12 cellular contexts compared by ENCODE assay signal in genomic region chr6:31878761-31879542, GRCh38. TPM values are rescaled to one million over a fixed set of nuclear protein-coding genes. Genes with fewer than 3 reads are reported as not detected.
DNase-seq lines count a peak whose midpoint lies in the region; ATAC-seq, FAIRE-seq and TF ChIP-seq lines count a peak whose summit lies in the region.
"Had no signal": no experiment of that assay in that cellular context is flagged by ENCODE, and none has a peak within 500 bp of the region (broad histone marks: within the 10 kb centered on the region; RNA-seq: fewer than 3 reads in every experiment).

TSS of gene SLC44A4 (minus strand) at chr6:31878997. CDS start at chr6:31878980, 17 bp downstream.

- H3K27ac Mint-ChIP-seq in GM23338 = peak within 1 kb of the TSS; percentile 21; the same call in 1 of the 2 replicates

- H3K4me3 Mint-ChIP-seq in GM23338 = peak within 1 kb of the TSS; percentile 44

- 0 out of 2 replicates have a peak, but pooled peaks have one; percentile 16 for TF ChIP-seq POLR2A in GM12878 (IDR thresholded peaks at IDR 0.05; ENCODE audit: low read depth, low read length)
- TF ChIP-seq POLR2A in prostate gland (IDR thresholded peaks at IDR 0.05) = peak; percentile 68

- DNase-seq in GM23338 (ENCODE audit: low spot score) = peak; percentile 77
- DNase-seq in GM12878 (ENCODE audit: low read depth, low spot score) = no peak
- DNase-seq in kidney = peak; percentile 79
- peak; percentile 70 for DNase-seq in prostate gland (ENCODE audit: low spot score)
- DNase-seq in NCI-H446 (lab: John Stamatoyannopoulos, UW) = no peak
- DNase-seq in glomerular visceral epithelial cell (ENCODE audit: extremely low spot score) = no peak
- no peak for DNase-seq in NCI-H345 (lab: John Stamatoyannopoulos, UW)
- DNase-seq: GDM1; NCI-H2029; stimulated activated CD4-positive, alpha-beta T cell treated with anti-CD3 and anti-CD28 coated beads, Interleukin-15, amount 100 ng/mL, for 24 hours had no signal

- POLR2A ChIA-PET in GM12878 (lab: Charles Lee) = no interaction called here

- H3K36me3 ChIP-seq in GM23338 (ENCODE audit: insufficient read depth) (peaks cover 21% of the 10 kb centered on the region; the same call in 1 of the 2 replicates), GM12878 (ENCODE audit: control insufficient read depth in 2 of 2, insufficient read depth in 2 of 2, low read length in 1 of 2) (peaks cover 0 to 16% of the 10 kb centered on the region in 2 experiments; a peak in 3 of 4 replicates), kidney (ENCODE audit: control insufficient read depth in 1 of 2, insufficient read depth in 2 of 2, low read length in 2 of 2) (peaks cover 18 to 31% of the 10 kb centered on the region in 2 donors), prostate gland (peaks cover 12 to 16% of the 10 kb centered on the region in 2 donors)

- no peak for TF ChIP-seq RAD21 in GM12878 (IDR thresholded peaks at IDR 0.05; ENCODE audit: insufficient read depth, low read depth, low read length)

- peaks cover 46% of the 10 kb centered on the region for H3K36me3 Mint-ChIP-seq in GM23338 (ENCODE audit: low read depth)

- H3K27me3 ChIP-seq in GM23338 (ENCODE audit: insufficient read depth) (no peaks in the 10 kb centered on the region), GM12878 (replicated peaks in 1 of 2; ENCODE audit: control insufficient read depth in 2 of 2, insufficient read depth in 2 of 2, low read length in 1 of 2) (no peaks in the 10 kb centered on the region), prostate gland (replicated peaks; ENCODE audit: insufficient read depth) (no peaks in the 10 kb centered on the region)

- SMC1A ChIA-PET in GM12878 (lab: Charles Lee; ENCODE audit: uncharacterized antibody, unreplicated experiment) = no interaction called here

- peaks cover 8% of the 10 kb centered on the region for H3K4me1 Mint-ChIP-seq in GM23338

- TF ChIP-seq CTCF in GM23338 (conservative IDR thresholded peaks at IDR 0.05; ENCODE audit: low read depth in 2 of 2) (no peak), GM12878 (IDR thresholded peaks at IDR 0.05 in 2 of 3, conservative IDR thresholded peaks at IDR 0.05 in 1 of 3; ENCODE audit: control insufficient read depth in 2 of 3, extremely low read depth in 1 of 3, insufficient read depth in 1 of 3, low read depth in 3 of 3, low read length in 3 of 3) (no peak), kidney (IDR thresholded peaks at IDR 0.05; ENCODE audit: borderline replicate concordance, extremely low read depth, insufficient read depth) (no peak), prostate gland (IDR thresholded peaks at IDR 0.05) (no peak)

- H3F3A ChIP-seq in GM23338 (replicated peaks; ENCODE audit: low read depth) = peaks cover 14% of the 10 kb centered on the region

- H3K9me2 ChIP-seq in GM23338 (ENCODE audit: insufficient read depth) = no peaks in the 10 kb centered on the region

- H3K9me3 Mint-ChIP-seq in GM23338 = no peaks in the 10 kb centered on the region

- H3K79me2 ChIP-seq in GM23338 (replicated peaks; ENCODE audit: insufficient read depth) = no peaks in the 10 kb centered on the region
- H3K79me2 ChIP-seq in GM12878 (ENCODE audit: control insufficient read depth, insufficient read depth, low read length) = no peaks in the 10 kb centered on the region

- H3K4me3 ChIP-seq in GM23338 (peak within 1 kb of the TSS; percentile 39; the same call in 1 of the 2 replicates), GM12878 (no peak within 1 kb of the TSS), kidney (ENCODE audit: low read length in 2 of 2) (peak within 1 kb of the TSS; percentile 41 to 56), prostate gland (peak within 1 kb of the TSS; percentile 45 to 60)

- ATAC-seq in GM23338 = peak; percentile 86
- no peak for ATAC-seq in GM12878
- ATAC-seq in GM21528 (IDR thresholded peaks at IDR 0.05; ENCODE audit: low FRiP score, unreplicated experiment) = no peak

- TF ChIP-seq EP300 in GM12878 (IDR thresholded peaks at IDR 0.05; ENCODE audit: borderline replicate concordance in 1 of 2, control insufficient read depth in 1 of 2, low read depth in 2 of 2, low read length in 2 of 2) = no peak

- WGBS in GM12878 (ENCODE audit: insufficient coverage, insufficient replicate concordance, low lambda C conversion rate, missing lambda C conversion rate) = 89% methylated on average over 23 of the region's 30 CpGs
- WGBS in prostate gland = 36% methylated on average over 30 of the region's 30 CpGs

- H3K9me3 ChIP-seq in GM12878 (replicated peaks; ENCODE audit: control insufficient read depth, insufficient read depth, low read length) (no peaks in the 10 kb centered on the region), kidney (ENCODE audit: control insufficient read depth in 1 of 2, low read length in 2 of 2) (no peaks in the 10 kb centered on the region), prostate gland (no peaks in the 10 kb centered on the region)

- FAIRE-seq in GM12878 (lab: Jason Lieb, UNC) (no peak), kidney (lab: Jason Lieb, UNC) (no peak)

- intact Hi-C loops in GM12878 (cut with micrococcal nuclease; ENCODE audit: unreplicated experiment) (no loop called here), kidney (cut with DNase I) (no loop called here), prostate gland (cut with DNase I) (no loop called here)

- H3K4me1 ChIP-seq in GM23338 (ENCODE audit: insufficient read depth) (peaks cover 4% of the 10 kb centered on the region; the same call in 1 of the 2 replicates), GM12878 (ENCODE audit: control insufficient read depth, insufficient read depth, low read length) (no peaks in the 10 kb centered on the region), kidney (ENCODE audit: control insufficient read depth in 1 of 2, insufficient read depth in 1 of 2, low read depth in 1 of 2, low read length in 2 of 2) (peaks cover 0 to 8% of the 10 kb centered on the region in 2 donors), prostate gland (replicated peaks) (peaks cover 10% of the 10 kb centered on the region)

- H3K27ac ChIP-seq in GM23338 (ENCODE audit: low read depth) (peak within 1 kb of the TSS; percentile 72; the same call in 1 of the 2 replicates), GM12878 (ENCODE audit: control insufficient read depth, insufficient read depth) (no peak within 1 kb of the TSS), kidney (ENCODE audit: low read depth in 2 of 2, low read length in 2 of 2) (peak within 1 kb of the TSS; percentile 75 to 87), prostate gland (peak within 1 kb of the TSS; percentile 98)

- no TSS peak for BruUV-seq in GM12878 (replicated peaks; lab: Mats Ljungman, UMichigan)

- RAD21 ChIA-PET in GM12878 (lab: Charles Lee; ENCODE audit: unreplicated experiment) = no interaction called here

- H4K20me1 ChIP-seq in GM23338 (replicated peaks; ENCODE audit: insufficient read depth) (peaks cover 3% of the 10 kb centered on the region), GM12878 (ENCODE audit: control insufficient read depth, insufficient read depth) (no peaks in the 10 kb centered on the region)

- peaks cover 5% of the 10 kb centered on the region for H3K27me3 Mint-ChIP-seq in GM23338 (ENCODE audit: insufficient read depth, low read depth, poor library complexity)

- H3K9ac ChIP-seq in GM12878 (ENCODE audit: control insufficient read depth, insufficient read depth, low read length) (no peak within 1 kb of the TSS), kidney (ENCODE audit: low read length in 2 of 2) (peak within 1 kb of the TSS; percentile 24 to 56)

- in situ Hi-C loops in GM12878 (cut with MboI) = no loop called here

- no peak within 1 kb of the TSS for H2AFZ ChIP-seq in GM23338
- H2AFZ ChIP-seq in GM12878 (ENCODE audit: control insufficient read depth, low read depth, low read length) = no peak within 1 kb of the TSS

- CTCF ChIA-PET in GM12878 (lab: Yijun Ruan, JAX) = interaction anchor here (0.5 to 0.9 kb wide), 2 partner anchors 8 to 31 kb away, joined by 3 read pairs; no protein-coding TSS in a partner anchor

- H3K4me2 ChIP-seq in GM23338 = peak within 1 kb of the TSS; percentile 72
- no peak within 1 kb of the TSS for H3K4me2 ChIP-seq in GM12878 (ENCODE audit: control insufficient read depth, insufficient read depth)

TF ChIP-seq in GM23338, 12 proteins besides CTCF, POLR2A, EP300 and RAD21 (continues in another document):
- TF ChIP-seq STAT1 (IDR thresholded peaks at IDR 0.05; ENCODE audit: unreplicated experiment) (no peak), POLR2AphosphoS5 (IDR thresholded peaks at IDR 0.05; ENCODE audit: low read depth) (peak; percentile 48; the same call in 1 of the 2 replicates), ZNF114 (CRISPR knock-in tag; IDR thresholded peaks at IDR 0.05) (no peak), CREB1 (CRISPR knock-in tag; IDR thresholded peaks at IDR 0.05; ENCODE audit: low read depth) (peak; percentile 20; the same call in 1 of the 2 replicates)

TF ChIP-seq in GM12878, 131 proteins besides CTCF, POLR2A, EP300 and RAD21 (continues in another document):
- TF ChIP-seq CREB1 (IDR thresholded peaks at IDR 0.05; ENCODE audit: low read depth) (no peak), RFX5 (IDR thresholded peaks at IDR 0.05; ENCODE audit: low read depth, low read length) (no peak), TARDBP (IDR thresholded peaks at IDR 0.05; ENCODE audit: borderline replicate concordance) (no peak)

RNA-seq across cellular contexts. Expression of gene SLC44A4, which starts in this region (rescaled TPM):
- total RNA-seq in GM23338 (2014; rRNA removed; shearing (Covaris generic)) = 3.7 and 4.6 TPM in 2 replicates
- 1.1 and 1.2 TPM in 2 replicates for polyA plus RNA-seq in GM23338 (2016; fragmentation: Nextera tagmentation; extraction: Ambion mirVana)
- not detected in 2 replicates for total RNA-seq in GM12878 (2013; cell fraction: nucleolus; rRNA removed)
- total RNA-seq in GM12878 (2014; rRNA removed) = 0.06 TPM in 1 of 2 replicates, not detected in the other
- 0.09 TPM in 1 of 2 replicates, not detected in the other for total RNA-seq in GM12878 (2014; rRNA removed; fragmentation: Illumina TruSeq; extraction: Trizol)
- total RNA-seq in GM12878 (2021) = 0.18 and 0.56 TPM in 2 replicates
- not detected for polyA plus RNA-seq in GM12878 (2011; ENCODE audit: low read depth)
- 0.04 TPM in 1 of 2 replicates, not detected in the other for polyA plus RNA-seq in GM12878 (2011; rRNA removed)
- polyA plus RNA-seq in GM12878 (2011; cell fraction: cytosol; rRNA removed) = 0.03 TPM in 2 replicates
- 0.41 TPM in 1 of 2 replicates, not detected in the other for polyA plus RNA-seq in GM12878 (2011; cell fraction: nucleus; rRNA removed)
- polyA plus RNA-seq in GM12878 (2012) = not detected in 2 replicates
- 0.15 TPM in 1 of 2 replicates, not detected in the other for polyA plus RNA-seq in GM12878 (2014; fragmentation: Illumina TruSeq; extraction: Trizol)
- under 1 TPM in 1 of 2 experiments, not detected in 1; 0.05 TPM for polyA plus RNA-seq in GM12878 (2014; fragmentation: Nextera tagmentation; extraction: Ambion mirVana)
- 0.19 and 0.24 TPM in 2 replicates for polyA plus RNA-seq in GM12878 (2014; rRNA removed)
- under 1 TPM in 1 of 2 experiments, not detected in 1; 0.16 TPM for polyA plus RNA-seq in GM12878 (2016; fragmentation: Nextera tagmentation; extraction: Ambion mirVana)
- 0.46 TPM in 1 of 2 replicates, not detected in the other for polyA minus RNA-seq in GM12878 (2011; rRNA and poly(A)+ RNA removed)
- polyA minus RNA-seq in GM12878 (2011; cell fraction: cytosol; rRNA and poly(A)+ RNA removed) = not detected in 2 replicates
- not detected in 2 replicates for polyA minus RNA-seq in GM12878 (2011; cell fraction: nucleus; rRNA and poly(A)+ RNA removed)
- total RNA-seq in kidney = 137 TPM
- 37.4 TPM for polyA plus RNA-seq in kidney (ENCODE audit: insufficient read depth, low read depth, low replicate concordance)
- 100 to 1,000 TPM; 125 to 332 TPM for total RNA-seq in prostate gland
- total RNA-seq: fibroblast of lung had no signal
- polyA plus RNA-seq: fibroblast of lung had no signal

Comparison
In these comparisons a context has a peak if more than half of its experiments do, and no peak if none do; other contexts are left out.
1. RNA of gene SLC44A4 (total RNA-seq): 125 to 332 TPM in prostate gland and 137 TPM in kidney (single experiment); 3.7 to 4.6 TPM in GM23338 and 0.06 to 0.56 TPM in GM12878; every median in the first group is over 10 times any median in the second.
2. RNA of gene SLC44A4 (polyA plus RNA-seq): 37.4 TPM in kidney (single experiment); 1.1 to 1.2 TPM in GM23338 and 0.03 to 0.41 TPM in GM12878; every median in the first group is over 10 times any median in the second.
3. DNase-seq: peak in GM23338 (single experiment), kidney (single experiment) and prostate gland (single experiment); none in GM12878 (single experiment), NCI-H446 (0 of 2), glomerular visceral epithelial cell (single experiment) and NCI-H345 (single experiment).